Comparison of ENCODE assay signal across 27 cellular contexts in the genomic region with DNA sequence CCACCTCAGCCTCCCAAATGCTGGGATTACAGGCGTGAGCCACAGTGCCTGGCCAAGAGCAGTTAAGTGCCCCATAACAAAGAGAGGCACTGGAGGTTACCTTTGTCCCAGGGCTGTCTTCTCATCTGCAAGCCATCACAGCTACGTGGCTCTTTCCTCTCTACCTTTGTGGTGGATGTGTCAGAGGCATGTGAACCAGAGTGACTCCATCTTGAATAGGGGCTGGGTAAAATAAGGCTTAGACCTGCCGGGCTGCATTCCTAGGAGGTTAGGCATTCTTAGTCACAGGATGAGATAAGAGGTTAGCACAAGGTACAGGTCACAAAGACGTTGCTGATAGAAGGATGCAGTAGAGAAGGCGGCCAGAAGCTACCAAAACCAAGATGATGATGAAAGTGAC. TPM values are rescaled to one million over a fixed set of nuclear protein-coding genes. Genes with fewer than 3 reads are reported as not detected.
A peak's percentile ranks its signal among the peaks of the same experiment; 100 is the strongest.
DNase-seq lines count a peak whose midpoint lies in the region; FAIRE-seq and TF ChIP-seq lines count a peak whose summit lies in the region.
"Had no signal": no experiment of that assay in that cellular context is flagged by ENCODE, and none has a peak within 500 bp of the region (broad histone marks: within the 10 kb centered on the region; RNA-seq: fewer than 3 reads in every experiment).

No MANE protein-coding gene starts in this region.

- H3K27ac Mint-ChIP-seq in type B pancreatic cell, result peak overlapping the region; percentile 14
- H3K27ac Mint-ChIP-seq: activated B cell treated with CpG ODN at 0.5 μM for 24 hours; activated T-helper 1 cell treated with anti-CD3 and anti-CD28 coated beads, Interleukin-12 subunit alpha, Interleukin-12 subunit beta, Interleukin-2, Interleukin-4 antibody, amounts not matched to agents 30 ng/mL and 10 ng/mL and 1 ng/mL, durations not matched to agents 14 hours and 24 hours and 36 hours; CD4-positive, alpha-beta T cell had no signal

- no peak overlapping the region for H3K4me3 Mint-ChIP-seq in type B pancreatic cell
- H3K4me3 Mint-ChIP-seq: activated B cell treated with CpG ODN at 0.5 μM for 24 hours; activated T-helper 1 cell treated with anti-CD3 and anti-CD28 coated beads, Interleukin-12 subunit alpha, Interleukin-12 subunit beta, Interleukin-2, Interleukin-4 antibody, amounts not matched to agents 30 ng/mL and 10 ng/mL and 1 ng/mL, durations not matched to agents 14 hours and 24 hours and 36 hours; CD4-positive, alpha-beta T cell; neural progenitor cell had no signal

- no peak for TF ChIP-seq CTCF in type B pancreatic cell (conservative IDR thresholded peaks at IDR 0.05)

- peaks cover 4% of the 10 kb centered on the region for H3K9me3 Mint-ChIP-seq in type B pancreatic cell
- H3K9me3 Mint-ChIP-seq: activated B cell treated with CpG ODN at 0.5 μM for 24 hours; activated T-helper 1 cell treated with anti-CD3 and anti-CD28 coated beads, Interleukin-12 subunit alpha, Interleukin-12 subunit beta, Interleukin-2, Interleukin-4 antibody, amounts not matched to agents 30 ng/mL and 10 ng/mL and 1 ng/mL, durations not matched to agents 14 hours and 24 hours and 36 hours; CD4-positive, alpha-beta T cell had no signal

- peak; percentile 67 for FAIRE-seq in RCC 7860 (lab: Jason Lieb, UNC)

- peak overlapping the region; percentile 72 for H3K27ac ChIP-seq in epithelial cell of prostate
- H3K27ac ChIP-seq: HL-60, neural progenitor cell, sigmoid colon, stomach, tibial artery had no signal

- no peaks in the 10 kb centered on the region for H3K36me3 Mint-ChIP-seq in type B pancreatic cell

- peak; percentile 27 for DNase-seq in HPDE6-E6E7 (ENCODE audit: extremely low spot score)
- DNase-seq in RCC 7860 (ENCODE audit: low spot score), result peak; percentile 91
- peak; percentile 91 for DNase-seq in epithelial cell of prostate (ENCODE audit: low read depth, low spot score)
- no peak for DNase-seq in type B pancreatic cell (ENCODE audit: extremely low spot score, unreplicated experiment)
- DNase-seq in NCI-H524 treated with DMSO at 0.1 percent for 48 hours (lab: John Stamatoyannopoulos, UW), result no peak
- DNase-seq in HuH-7 (ENCODE audit: low spot score), result no peak
- no peak for DNase-seq in NOMO-1 (lab: John Stamatoyannopoulos, UW; ENCODE audit: unreplicated experiment in 2 of 2)
- DNase-seq: activated B cell treated with CpG ODN at 0.5 μM for 24 hours; activated CD4-positive, alpha-beta T cell treated with anti-CD3 and anti-CD28 coated beads, Interleukin-2, amount 50 U/mL, for 4 hours; activated naive CD4-positive, alpha-beta T cell treated with anti-CD3 and anti-CD28 coated beads, Interleukin-2, amount 50 U/mL, for 16 hours; caudate nucleus; CD4-positive, alpha-beta T cell; DMS153; glutamatergic neuron; H7; IMR-90; MG63; NCI-H526 treated with DMSO at 0.1 percent for 48 hours; posterior cingulate gyrus; SHP77; sigmoid colon; stomach; T-helper 9 cell; tibial artery had no signal

- no peaks in the 10 kb centered on the region for H3K27me3 Mint-ChIP-seq in type B pancreatic cell

- H3K4me1 Mint-ChIP-seq in type B pancreatic cell (ENCODE audit: unreplicated experiment), result peaks cover 25% of the 10 kb centered on the region
- H3K4me1 Mint-ChIP-seq: activated B cell treated with CpG ODN at 0.5 μM for 24 hours had no signal

RNA-seq across cellular contexts. Expression of a gene that starts 59.4 kb away (rescaled TPM):
- total RNA-seq in type B pancreatic cell (ENCODE audit: low replicate concordance), result 18.1 and 24.2 TPM in 2 replicates

Comparison
In these comparisons a context has a peak if more than half of its experiments do, and no peak if none do; other contexts are left out.
1. DNase-seq: peak in HPDE6-E6E7 (single experiment), RCC 7860 (single experiment) and epithelial cell of prostate (single experiment); none in type B pancreatic cell (single experiment), NCI-H524 treated with DMSO at 0.1 percent for 48 hours (single experiment), HuH-7 (single experiment) and NOMO-1 (0 of 2).